ENCODE assay signal across 8 cellular contexts in the genomic region with DNA sequence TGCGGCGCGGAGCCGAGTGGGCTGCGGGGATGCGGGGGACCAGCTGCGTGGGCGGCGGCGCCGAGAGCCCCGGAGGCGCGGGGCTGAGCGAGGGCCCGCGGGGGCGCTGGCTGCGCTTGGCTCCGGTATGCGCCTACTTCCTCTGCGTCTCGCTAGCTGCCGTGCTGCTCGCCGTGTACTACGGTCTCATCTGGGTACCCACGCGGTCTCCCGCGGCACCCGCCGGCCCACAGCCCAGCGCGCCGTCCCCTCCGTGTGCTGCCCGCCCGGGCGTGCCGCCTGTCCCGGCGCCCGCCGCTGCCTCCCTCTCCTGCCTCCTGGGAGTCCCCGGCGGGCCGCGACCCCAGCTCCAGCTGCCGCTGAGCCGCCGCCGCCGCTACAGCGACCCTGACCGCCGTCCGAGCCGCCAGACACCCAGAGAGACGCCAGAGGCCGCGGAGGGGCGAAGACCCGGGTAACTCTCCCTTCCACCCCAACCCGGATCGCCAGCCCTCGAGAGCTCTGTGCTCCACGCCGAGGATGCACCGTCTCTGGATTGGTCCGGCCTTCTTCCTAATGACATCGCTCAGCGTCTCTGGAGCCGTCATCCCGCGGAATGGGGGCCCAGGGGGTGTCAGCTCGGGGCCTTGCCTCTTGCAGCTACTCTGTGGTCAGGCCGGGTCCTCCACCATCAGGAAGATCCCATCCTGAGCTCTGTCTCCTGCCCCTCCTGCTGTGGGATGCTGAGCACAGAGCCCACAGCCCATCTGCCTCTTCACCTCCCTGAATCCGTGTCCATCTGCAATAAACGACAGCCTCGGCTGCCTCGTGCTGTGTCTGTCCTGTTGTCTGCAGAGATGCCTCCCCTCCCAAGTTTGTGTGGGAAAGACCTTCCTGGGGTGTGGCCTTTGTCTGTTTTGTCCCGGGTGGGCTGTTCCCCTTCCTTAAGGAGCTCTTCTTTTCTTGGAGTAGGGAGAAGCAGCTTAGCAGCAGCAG. TPM values are rescaled to one million over a fixed set of nuclear protein-coding genes. Genes with fewer than 3 reads are reported as not detected.
DNase-seq lines count a peak whose midpoint lies in the region; ATAC-seq and TF ChIP-seq lines count a peak whose summit lies in the region.

No MANE protein-coding gene starts in this region.

- peaks cover 31% of the 10 kb centered on the region for H3K4me1 ChIP-seq in body of pancreas
- peaks cover 13 to 37% of the 10 kb centered on the region in 2 donors for H3K4me1 ChIP-seq in left lung

- peak; percentile 30 for DNase-seq in stimulated activated CD4-positive, alpha-beta T cell treated with anti-CD3 and anti-CD28 coated beads, Interleukin-12 subunit alpha, Interleukin-12 subunit beta, amount 100 ng/mL, for 4 hours
- no peak for DNase-seq in stimulated activated CD4-positive, alpha-beta T cell treated with anti-CD3 and anti-CD28 coated beads, Interleukin-15, amount 100 ng/mL, for 24 hours
- DNase-seq in KBM-7 = peak; percentile 33
- peak in 2 of 4 donors; percentile 31 to 43 for DNase-seq in body of pancreas
- peak in 1 of 2 donors; percentile 58 for DNase-seq in left lung
- DNase-seq in substantia nigra (lab: John Stamatoyannopoulos, UW) = peak in 4 of 49 donors; percentile 17 to 54 (median 30)
- DNase-seq in HK-2 (ENCODE audit: unreplicated experiment) = no peak
- DNase-seq in GM10266 (ENCODE audit: extremely low spot score) = no peak

- in situ Hi-C loops in KBM-7 (cut with MboI; ENCODE audit: low pct_unique_long_range_greater_than_20kb, low sequenced_read_pairs) = no loop called here

- TF ChIP-seq CTCF in body of pancreas (IDR thresholded peaks at IDR 0.05) (no peak), left lung (IDR thresholded peaks at IDR 0.05) (no peak), GM10266 (IDR thresholded peaks at IDR 0.05; ENCODE audit: control insufficient read depth, insufficient read depth, low read depth, missing control alignments) (no peak)

- H3K4me3 ChIP-seq in body of pancreas (no peak overlapping the region), left lung (peak overlapping the region; percentile 36 to 65)

- 27 to 75% methylated on average over 8 to 70 of the region's 83 CpGs for WGBS in body of pancreas, 2 donors

- H3K27ac ChIP-seq in body of pancreas (peak overlapping the region; percentile 65 to 98 (median 90)), left lung (peak overlapping the region; percentile 81 to 89), substantia nigra (ENCODE audit: low read depth, low read length, poor library complexity, severe bottlenecking) (peak overlapping the region; percentile 51)

- intact Hi-C loops in body of pancreas (cut with DNase I) (no loop called here), left lung (cut with DNase I) (no loop called here)

- no peaks in the 10 kb centered on the region for H3K27me3 ChIP-seq in body of pancreas
- H3K27me3 ChIP-seq in left lung = no peaks in the 10 kb centered on the region

- peak in 1 of 3 donors; percentile 11 for TF ChIP-seq POLR2A in body of pancreas (IDR thresholded peaks at IDR 0.05)

- ATAC-seq in body of pancreas = no peak
- no peak for ATAC-seq in left lung

- H3K36me3 ChIP-seq in body of pancreas (replicated peaks in 1 of 2; ENCODE audit: insufficient read depth in 1 of 2, low read depth in 2 of 2) = peaks cover 0 to 11% of the 10 kb centered on the region in 2 donors
- H3K36me3 ChIP-seq in left lung = peaks cover 0 to 20% of the 10 kb centered on the region in 2 donors

- H3K9me3 ChIP-seq in body of pancreas = no peaks in the 10 kb centered on the region
- H3K9me3 ChIP-seq in left lung = no peaks in the 10 kb centered on the region

RNA-seq across cellular contexts. Expression of gene INAFM1, which starts 0.5 kb away (rescaled TPM):
- total RNA-seq in body of pancreas (10 to 100 TPM in 1 of 2 donors, 1 to 10 TPM in 1; 9.1 to 10.2 TPM), left lung (10 to 100 TPM; 22.1 to 22.2 TPM)

RNA-seq across cellular contexts. Expression of gene CCDC9, which starts 18.9 kb away (rescaled TPM):
- total RNA-seq in body of pancreas (10 to 100 TPM; 51.1 to 55.7 TPM), left lung (10 to 100 TPM; 28.2 to 28.9 TPM)

RNA-seq across cellular contexts. Expression of gene C5AR1, which starts 34.5 kb away (rescaled TPM):
- total RNA-seq in body of pancreas = 1 to 10 TPM; 2.6 to 5.4 TPM
- 100 to 1,000 TPM in 1 of 2 donors, 10 to 100 TPM in 1; 28.3 to 110 TPM for total RNA-seq in left lung

RNA-seq across cellular contexts. Expression of gene BBC3, which starts 44.2 kb away (rescaled TPM):
- total RNA-seq in body of pancreas (10 to 100 TPM in 1 of 2 donors, 1 to 10 TPM in 1; 1.3 to 11.4 TPM), left lung (10 to 100 TPM in 1 of 2 donors, 1 to 10 TPM in 1; 8.7 to 13.8 TPM)

RNA-seq across cellular contexts. Expression of gene C5AR2, which starts 56.8 kb away (rescaled TPM):
- total RNA-seq in body of pancreas (under 1 TPM in 1 of 2 donors, not detected in 1; 0.52 TPM), left lung (10 to 100 TPM in 1 of 2 donors, 1 to 10 TPM in 1; 3.4 to 11.2 TPM)

Comparison
In these comparisons a context has a peak if more than half of its experiments do, and no peak if none do; other contexts are left out.
1. DNase-seq: peak in stimulated activated CD4-positive, alpha-beta T cell treated with anti-CD3 and anti-CD28 coated beads, Interleukin-12 subunit alpha, Interleukin-12 subunit beta, amount 100 ng/mL, for 4 hours (single experiment) and KBM-7 (single experiment); none in stimulated activated CD4-positive, alpha-beta T cell treated with anti-CD3 and anti-CD28 coated beads, Interleukin-15, amount 100 ng/mL, for 24 hours (single experiment), HK-2 (single experiment) and GM10266 (single experiment).
2. H3K4me3 ChIP-seq: peak in left lung (2 of 2); none in body of pancreas (0 of 2).
3. RNA of gene C5AR1, which starts 34.5 kb away (total RNA-seq): 28.3 to 110 TPM in left lung; 2.6 to 5.4 TPM in body of pancreas; every median in the first group is over 4 times any median in the second.
4. Peak in every context shown above with its lines, with median percentiles within 50 percentile points of each other: H3K27ac ChIP-seq.